1 cellular context compared by ENCODE assay signal in the genomic region with DNA sequence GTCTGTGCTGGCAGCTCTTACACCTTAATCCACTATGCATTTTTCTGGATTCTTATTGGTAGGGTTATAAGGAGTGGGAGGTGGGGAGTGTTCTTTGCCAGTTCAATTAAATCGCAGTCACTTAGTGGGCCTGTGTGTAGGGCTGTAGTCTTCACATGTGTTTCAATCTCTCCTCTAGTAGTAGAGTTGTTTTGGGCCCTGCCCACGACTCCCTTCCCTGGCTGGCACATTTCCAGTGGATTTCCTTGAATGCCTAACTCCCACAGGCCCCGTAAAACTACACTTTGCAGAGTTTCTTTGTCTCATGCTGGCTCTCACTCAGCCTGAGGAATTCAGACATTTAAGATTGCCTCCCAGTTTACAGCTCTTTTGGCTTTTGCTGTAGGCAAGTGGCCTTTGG.
TF ChIP-seq lines count a peak whose summit lies in the region.

No MANE protein-coding gene starts in this region.

TF ChIP-seq in GM23338, 12 proteins besides CTCF, POLR2A, EP300 and RAD21 (continued from another document):
- TF ChIP-seq, protein P1, sequence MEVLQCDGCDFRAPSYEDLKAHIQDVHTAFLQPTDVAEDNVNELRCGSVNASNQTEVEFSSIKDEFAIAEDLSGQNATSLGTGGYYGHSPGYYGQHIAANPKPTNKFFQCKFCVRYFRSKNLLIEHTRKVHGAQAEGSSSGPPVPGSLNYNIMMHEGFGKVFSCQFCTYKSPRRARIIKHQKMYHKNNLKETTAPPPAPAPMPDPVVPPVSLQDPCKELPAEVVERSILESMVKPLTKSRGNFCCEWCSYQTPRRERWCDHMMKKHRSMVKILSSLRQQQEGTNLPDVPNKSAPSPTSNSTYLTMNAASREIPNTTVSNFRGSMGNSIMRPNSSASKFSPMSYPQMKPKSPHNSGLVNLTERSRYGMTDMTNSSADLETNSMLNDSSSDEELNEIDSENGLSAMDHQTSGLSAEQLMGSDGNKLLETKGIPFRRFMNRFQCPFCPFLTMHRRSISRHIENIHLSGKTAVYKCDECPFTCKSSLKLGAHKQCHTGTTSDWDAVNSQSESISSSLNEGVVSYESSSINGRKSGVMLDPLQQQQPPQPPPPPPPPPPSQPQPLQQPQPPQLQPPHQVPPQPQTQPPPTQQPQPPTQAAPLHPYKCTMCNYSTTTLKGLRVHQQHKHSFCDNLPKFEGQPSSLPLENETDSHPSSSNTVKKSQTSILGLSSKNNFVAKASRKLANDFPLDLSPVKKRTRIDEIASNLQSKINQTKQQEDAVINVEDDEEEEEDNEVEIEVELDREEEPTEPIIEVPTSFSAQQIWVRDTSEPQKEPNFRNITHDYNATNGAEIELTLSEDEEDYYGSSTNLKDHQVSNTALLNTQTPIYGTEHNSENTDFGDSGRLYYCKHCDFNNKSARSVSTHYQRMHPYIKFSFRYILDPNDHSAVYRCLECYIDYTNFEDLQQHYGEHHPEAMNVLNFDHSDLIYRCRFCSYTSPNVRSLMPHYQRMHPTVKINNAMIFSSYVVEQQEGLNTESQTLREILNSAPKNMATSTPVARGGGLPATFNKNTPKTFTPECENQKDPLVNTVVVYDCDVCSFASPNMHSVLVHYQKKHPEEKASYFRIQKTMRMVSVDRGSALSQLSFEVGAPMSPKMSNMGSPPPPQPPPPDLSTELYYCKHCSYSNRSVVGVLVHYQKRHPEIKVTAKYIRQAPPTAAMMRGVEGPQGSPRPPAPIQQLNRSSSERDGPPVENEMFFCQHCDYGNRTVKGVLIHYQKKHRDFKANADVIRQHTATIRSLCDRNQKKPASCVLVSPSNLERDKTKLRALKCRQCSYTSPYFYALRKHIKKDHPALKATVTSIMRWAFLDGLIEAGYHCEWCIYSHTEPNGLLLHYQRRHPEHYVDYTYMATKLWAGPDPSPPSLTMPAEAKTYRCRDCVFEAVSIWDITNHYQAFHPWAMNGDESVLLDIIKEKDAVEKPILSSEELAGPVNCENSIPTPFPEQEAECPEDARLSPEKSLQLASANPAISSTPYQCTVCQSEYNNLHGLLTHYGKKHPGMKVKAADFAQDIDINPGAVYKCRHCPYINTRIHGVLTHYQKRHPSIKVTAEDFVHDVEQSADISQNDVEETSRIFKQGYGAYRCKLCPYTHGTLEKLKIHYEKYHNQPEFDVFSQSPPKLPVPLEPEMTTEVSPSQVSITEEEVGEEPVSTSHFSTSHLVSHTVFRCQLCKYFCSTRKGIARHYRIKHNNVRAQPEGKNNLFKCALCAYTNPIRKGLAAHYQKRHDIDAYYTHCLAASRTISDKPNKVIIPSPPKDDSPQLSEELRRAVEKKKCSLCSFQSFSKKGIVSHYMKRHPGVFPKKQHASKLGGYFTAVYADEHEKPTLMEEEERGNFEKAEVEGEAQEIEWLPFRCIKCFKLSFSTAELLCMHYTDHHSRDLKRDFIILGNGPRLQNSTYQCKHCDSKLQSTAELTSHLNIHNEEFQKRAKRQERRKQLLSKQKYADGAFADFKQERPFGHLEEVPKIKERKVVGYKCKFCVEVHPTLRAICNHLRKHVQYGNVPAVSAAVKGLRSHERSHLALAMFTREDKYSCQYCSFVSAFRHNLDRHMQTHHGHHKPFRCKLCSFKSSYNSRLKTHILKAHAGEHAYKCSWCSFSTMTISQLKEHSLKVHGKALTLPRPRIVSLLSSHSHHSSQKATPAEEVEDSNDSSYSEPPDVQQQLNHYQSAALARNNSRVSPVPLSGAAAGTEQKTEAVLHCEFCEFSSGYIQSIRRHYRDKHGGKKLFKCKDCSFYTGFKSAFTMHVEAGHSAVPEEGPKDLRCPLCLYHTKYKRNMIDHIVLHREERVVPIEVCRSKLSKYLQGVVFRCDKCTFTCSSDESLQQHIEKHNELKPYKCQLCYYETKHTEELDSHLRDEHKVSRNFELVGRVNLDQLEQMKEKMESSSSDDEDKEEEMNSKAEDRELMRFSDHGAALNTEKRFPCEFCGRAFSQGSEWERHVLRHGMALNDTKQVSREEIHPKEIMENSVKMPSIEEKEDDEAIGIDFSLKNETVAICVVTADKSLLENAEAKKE (CRISPR knock-in tag; IDR thresholded peaks at IDR 0.05): no peak
